26 cellular contexts compared by ENCODE assay signal in the genomic region with DNA sequence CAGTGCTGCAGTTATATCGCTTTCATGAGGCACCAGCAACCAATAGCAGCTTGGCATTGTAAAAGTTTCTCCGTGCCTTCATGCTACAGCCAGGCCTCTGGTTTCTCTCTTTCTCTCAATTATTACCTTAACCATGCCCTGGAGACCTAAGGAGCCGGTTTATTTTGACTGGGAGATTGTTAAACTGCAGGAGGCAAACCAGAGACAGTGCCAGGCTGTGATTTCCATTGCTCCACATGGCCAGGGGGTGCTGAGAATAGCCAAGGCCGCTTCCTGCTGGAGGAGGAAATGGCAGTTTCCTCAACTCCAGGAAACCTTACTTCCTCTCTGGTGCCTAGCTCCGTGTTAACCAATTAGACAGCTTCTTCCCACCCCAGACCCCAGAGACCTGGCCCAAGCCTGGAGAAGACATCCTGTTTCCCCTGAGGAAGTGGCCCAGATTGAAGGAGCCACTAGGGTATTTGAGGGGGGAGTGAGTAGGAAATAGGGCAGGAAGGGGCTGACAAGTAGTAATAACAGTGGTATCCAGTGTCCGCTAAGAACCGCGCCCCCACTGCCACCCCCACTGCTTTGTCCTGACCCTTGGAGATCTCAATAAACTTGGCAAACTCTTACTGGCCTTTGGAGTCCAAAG.
DNase-seq lines count a peak whose midpoint lies in the region; ATAC-seq and TF ChIP-seq lines count a peak whose summit lies in the region.
"Had no signal": no experiment of that assay in that cellular context is flagged by ENCODE, and none has a peak within 500 bp of the region (broad histone marks: within the 10 kb centered on the region; RNA-seq: fewer than 3 reads in every experiment).

No MANE protein-coding gene starts in this region.

- no peak overlapping the region for H3K4me3 Mint-ChIP-seq in neural progenitor cell
- no peak overlapping the region for H3K4me3 Mint-ChIP-seq in glutamatergic neuron (ENCODE audit: unreplicated experiment)
- H3K4me3 Mint-ChIP-seq: activated CD8-positive, alpha-beta T cell treated with anti-CD3 and anti-CD28 coated beads for 36 hours; activated naive CD8-positive, alpha-beta T cell; B cell; dendritic cell treated with granulocyte-macrophage colony-stimulating factor and Interleukin-4, amounts not matched to agents 40 ng/mL and 50 ng/mL, for 4 days; neural crest cell; stimulated activated naive CD8-positive, alpha-beta T cell treated with anti-CD3 and anti-CD28 coated beads, Interleukin-15, amount 100 ng/mL, for 72 hours; T-helper 17 cell had no signal

- H3K36me3 Mint-ChIP-seq in neural progenitor cell (no peaks in the 10 kb centered on the region), glutamatergic neuron (ENCODE audit: unreplicated experiment) (no peaks in the 10 kb centered on the region)
- H3K36me3 Mint-ChIP-seq: activated naive CD8-positive, alpha-beta T cell had no signal

- H3K27ac ChIP-seq in BLaER1 (0 out of 2 replicates have a peak overlapping the region, but pooled peaks have one; percentile 19), PC-9 (no peak overlapping the region), left ventricle myocardium inferior (replicated peaks) (peak overlapping the region; percentile 62), neural progenitor cell (no peak overlapping the region), coronary artery (no peak overlapping the region)
- H3K27ac ChIP-seq: ascending aorta, gastroesophageal sphincter had no signal

- H3K9me2 ChIP-seq in PC-9 (ENCODE audit: insufficient read depth) = no peaks in the 10 kb centered on the region

- H3K9me3 ChIP-seq in BLaER1 (no peaks in the 10 kb centered on the region), PC-9 (ENCODE audit: insufficient read depth, low read depth) (no peaks in the 10 kb centered on the region), left ventricle myocardium inferior (replicated peaks) (no peaks in the 10 kb centered on the region), neural progenitor cell (ENCODE audit: low read depth) (no peaks in the 10 kb centered on the region)
- H3K9me3 ChIP-seq: A549, ascending aorta, gastroesophageal sphincter, thyroid gland had no signal

- H3K4me1 Mint-ChIP-seq in neural progenitor cell = peaks cover 25% of the 10 kb centered on the region
- no peaks in the 10 kb centered on the region for H3K4me1 Mint-ChIP-seq in glutamatergic neuron (ENCODE audit: low read depth, unreplicated experiment)
- H3K4me1 Mint-ChIP-seq: stimulated activated naive CD8-positive, alpha-beta T cell treated with anti-CD3 and anti-CD28 coated beads, Interleukin-15, amount 100 ng/mL, for 72 hours; T-helper 17 cell had no signal

- H3K4me1 ChIP-seq in BLaER1 (peaks cover 18% of the 10 kb centered on the region), PC-9 (replicated peaks; ENCODE audit: insufficient read depth) (peaks cover 40% of the 10 kb centered on the region), left ventricle myocardium inferior (peaks cover 33% of the 10 kb centered on the region), neural progenitor cell (peaks cover 19% of the 10 kb centered on the region)
- H3K4me1 ChIP-seq: ascending aorta, gastroesophageal sphincter, thyroid gland had no signal

- TF ChIP-seq CTCF in PC-9 (conservative IDR thresholded peaks at IDR 0.05) = no peak
- no peak for TF ChIP-seq CTCF in left ventricle myocardium inferior (IDR thresholded peaks at IDR 0.05; ENCODE audit: borderline replicate concordance)
- TF ChIP-seq CTCF in neural progenitor cell (IDR thresholded peaks at IDR 0.05) = no peak
- no peak for TF ChIP-seq CTCF in glutamatergic neuron (IDR thresholded peaks at IDR 0.05; ENCODE audit: partially characterized antibody, unreplicated experiment)
- TF ChIP-seq CTCF in coronary artery (IDR thresholded peaks at IDR 0.05) = no peak

- H3K79me2 ChIP-seq in PC-9 (ENCODE audit: low read depth) (no peaks in the 10 kb centered on the region), neural progenitor cell (ENCODE audit: low read depth) (no peaks in the 10 kb centered on the region)

- H3F3A ChIP-seq in PC-9 (ENCODE audit: insufficient read depth, low read depth) (peaks cover 6% of the 10 kb centered on the region), neural progenitor cell (ENCODE audit: low read depth) (peaks cover 7% of the 10 kb centered on the region)

- H3K4me2 ChIP-seq in BLaER1 (peak overlapping the region; percentile 71), PC-9 (peak overlapping the region; percentile 21; the same call in 1 of the 2 replicates), neural progenitor cell (no peak overlapping the region)

- ATAC-seq in GM21723 (IDR thresholded peaks at IDR 0.05; ENCODE audit: unreplicated experiment) = no peak
- ATAC-seq: A549; activated CD8-positive, alpha-beta T cell treated with anti-CD3 and anti-CD28 coated beads for 36 hours; gastroesophageal sphincter; SK-N-SH treated with all-trans-retinoic acid at 6 μM for 48 hours; stimulated activated naive CD8-positive, alpha-beta T cell treated with anti-CD3 and anti-CD28 coated beads, Interleukin-15, amount 100 ng/mL, for 72 hours; T-helper 17 cell had no signal

- H3K27me3 ChIP-seq in BLaER1 (no peaks in the 10 kb centered on the region), PC-9 (ENCODE audit: insufficient read depth, low read depth) (no peaks in the 10 kb centered on the region), left ventricle myocardium inferior (ENCODE audit: low read depth) (no peaks in the 10 kb centered on the region), neural progenitor cell (no peaks in the 10 kb centered on the region)
- H3K27me3 ChIP-seq: ascending aorta, gastroesophageal sphincter, thyroid gland had no signal

- POLR2A ChIA-PET in PC-9 (lab: Charles Lee; ENCODE audit: unreplicated experiment) = no interaction called here

- peak overlapping the region; percentile 55 for H3K27ac Mint-ChIP-seq in neural progenitor cell
- H3K27ac Mint-ChIP-seq in glutamatergic neuron (ENCODE audit: unreplicated experiment) = no peak overlapping the region
- H3K27ac Mint-ChIP-seq: activated CD8-positive, alpha-beta T cell treated with anti-CD3 and anti-CD28 coated beads for 36 hours; activated naive CD8-positive, alpha-beta T cell; activated T-helper 2 cell treated with anti-CD3 and anti-CD28 coated beads, Interferon-gamma antibody, Interleukin-2, Interleukin-4, amounts not matched to agents 10 μg/mL and 5 μg/mL and 100 μg/mL, durations not matched to agents 14 hours and 24 hours and 36 hours; B cell; dendritic cell treated with granulocyte-macrophage colony-stimulating factor and Interleukin-4, amounts not matched to agents 40 ng/mL and 50 ng/mL, for 4 days; stimulated activated naive CD8-positive, alpha-beta T cell treated with anti-CD3 and anti-CD28 coated beads, Interleukin-15, amount 100 ng/mL, for 72 hours; T-helper 17 cell had no signal

- no peak overlapping the region for H2AFZ ChIP-seq in PC-9
- no peak overlapping the region for H2AFZ ChIP-seq in neural progenitor cell (replicated peaks)

- H3K9ac ChIP-seq in BLaER1 = no peak overlapping the region
- H3K9ac ChIP-seq in neural progenitor cell = no peak overlapping the region

- BruUV-seq in PC-9 (replicated peaks; lab: Mats Ljungman, UMichigan) = no TSS peak

- no peaks in the 10 kb centered on the region for H3K27me3 Mint-ChIP-seq in neural progenitor cell (ENCODE audit: insufficient read depth, low read depth)
- H3K27me3 Mint-ChIP-seq in glutamatergic neuron (ENCODE audit: unreplicated experiment) = no peaks in the 10 kb centered on the region
- H3K27me3 Mint-ChIP-seq: activated naive CD8-positive, alpha-beta T cell had no signal

- H3K9me3 Mint-ChIP-seq in neural progenitor cell = no peaks in the 10 kb centered on the region
- no peaks in the 10 kb centered on the region for H3K9me3 Mint-ChIP-seq in glutamatergic neuron (ENCODE audit: unreplicated experiment)
- H3K9me3 Mint-ChIP-seq: activated CD8-positive, alpha-beta T cell treated with anti-CD3 and anti-CD28 coated beads for 36 hours; activated T-helper 2 cell treated with anti-CD3 and anti-CD28 coated beads, Interferon-gamma antibody, Interleukin-2, Interleukin-4, amounts not matched to agents 10 μg/mL and 5 μg/mL and 100 μg/mL, durations not matched to agents 14 hours and 24 hours and 36 hours; dendritic cell treated with granulocyte-macrophage colony-stimulating factor and Interleukin-4, amounts not matched to agents 40 ng/mL and 50 ng/mL, for 4 days; neural crest cell had no signal

- intact Hi-C loops in PC-9 (cut with micrococcal nuclease; ENCODE audit: unreplicated experiment) = loop anchor here (5.0 kb wide), 1 partner anchor 159 kb away; the partner anchor contains the start of gene PLPP3
- intact Hi-C loops in left ventricle myocardium inferior (cut with micrococcal nuclease) = no loop called here

- DNase-seq in PC-9 = no peak
- DNase-seq in left ventricle myocardium inferior = no peak
- no peak for DNase-seq in neural progenitor cell (ENCODE audit: low spot score)
- no peak for DNase-seq in glutamatergic neuron
- DNase-seq in coronary artery (ENCODE audit: low spot score) = no peak
- no peak for DNase-seq in UCSD-AML1 (lab: John Stamatoyannopoulos, UW; ENCODE audit: unreplicated experiment)
- DNase-seq: activated CD4-positive, alpha-beta T cell treated with anti-CD3 and anti-CD28 coated beads for 1 hour; activated CD8-positive, alpha-beta T cell treated with anti-CD3 and anti-CD28 coated beads for 36 hours; caudate nucleus; HCEC 1CT; NCI-H1417 treated with DMSO at 0.1 percent for 48 hours; NCI-H2107; stimulated activated naive CD8-positive, alpha-beta T cell treated with anti-CD3 and anti-CD28 coated beads, Interleukin-15, amount 100 ng/mL, for 72 hours; T-helper 17 cell; thyroid gland had no signal

- CTCF ChIA-PET in PC-9 (lab: Charles Lee) = no interaction called here

- H4K20me1 ChIP-seq in BLaER1 = no peaks in the 10 kb centered on the region
- no peaks in the 10 kb centered on the region for H4K20me1 ChIP-seq in PC-9 (ENCODE audit: insufficient read depth)
- H4K20me1 ChIP-seq in neural progenitor cell (ENCODE audit: low read depth) = no peaks in the 10 kb centered on the region

- no peak overlapping the region for H3K4me3 ChIP-seq in BLaER1
- H3K4me3 ChIP-seq in PC-9 = no peak overlapping the region
- H3K4me3 ChIP-seq in left ventricle myocardium inferior = no peak overlapping the region
- no peak overlapping the region for H3K4me3 ChIP-seq in neural progenitor cell
- no peak overlapping the region for H3K4me3 ChIP-seq in coronary artery
- H3K4me3 ChIP-seq: A549, ascending aorta, gastroesophageal sphincter, thyroid gland had no signal

- no peaks in the 10 kb centered on the region for H3K36me3 ChIP-seq in BLaER1
- no peaks in the 10 kb centered on the region for H3K36me3 ChIP-seq in PC-9 (ENCODE audit: low read depth)
- no peaks in the 10 kb centered on the region for H3K36me3 ChIP-seq in left ventricle myocardium inferior
- H3K36me3 ChIP-seq in neural progenitor cell = no peaks in the 10 kb centered on the region
- H3K36me3 ChIP-seq: ascending aorta, gastroesophageal sphincter, thyroid gland had no signal

Comparison
In these comparisons a context has a peak if more than half of its experiments do, and no peak if none do; other contexts are left out.
1. H3K27ac ChIP-seq: peak in BLaER1 (single experiment) and left ventricle myocardium inferior (single experiment); none in PC-9 (single experiment), neural progenitor cell (single experiment) and coronary artery (0 of 2).